Comparison of ENCODE assay signal across 3 cellular contexts in genomic region chr15:57885435-57885834, GRCh38.
"Had no signal": no experiment of that assay in that cellular context is flagged by ENCODE, and none has a peak within 500 bp of the region (broad histone marks: within the 10 kb centered on the region; RNA-seq: fewer than 3 reads in every experiment).

No MANE protein-coding gene starts in this region.

- DNase-seq: GDM1, GF-D8 had no signal

- H3K4me3 ChIP-seq: GM12878 had no signal

- ATAC-seq: GM12878 had no signal
